20 cellular contexts compared by ENCODE assay signal in the genomic region with DNA sequence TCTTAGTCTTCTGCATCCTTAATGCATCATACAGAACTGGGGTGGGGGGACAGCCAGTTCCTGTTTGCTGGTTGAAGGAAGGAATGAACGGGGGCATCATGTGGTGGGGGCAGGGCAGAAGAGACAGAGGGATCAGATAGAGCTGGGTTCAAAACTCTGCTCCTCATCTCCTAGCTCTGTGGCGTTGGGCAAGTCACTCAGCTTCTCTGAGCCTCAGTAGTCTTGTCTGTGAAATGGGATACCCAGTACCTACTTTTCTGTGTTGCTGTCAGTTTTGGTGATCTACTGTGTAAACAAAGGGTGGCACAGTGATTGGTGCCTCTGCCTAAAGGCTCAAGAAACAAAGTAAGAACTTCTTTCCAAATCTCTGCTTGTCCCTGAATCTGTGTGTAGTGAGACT. TPM values are rescaled to one million over a fixed set of nuclear protein-coding genes. Genes with fewer than 3 reads are reported as not detected.
DNase-seq lines count a peak whose midpoint lies in the region; ATAC-seq and TF ChIP-seq lines count a peak whose summit lies in the region.
"Had no signal": no experiment of that assay in that cellular context is flagged by ENCODE, and none has a peak within 500 bp of the region (broad histone marks: within the 10 kb centered on the region; RNA-seq: fewer than 3 reads in every experiment).

No MANE protein-coding gene starts in this region.

- peaks cover 21 to 76% (median 60%) of the 10 kb centered on the region in 4 donors for H3K4me1 ChIP-seq in liver (ENCODE audit: control insufficient read depth in 4 of 4, insufficient read depth in 4 of 4, low read length in 3 of 4)
- H3K4me1 ChIP-seq: BLaER1 had no signal

- peaks cover 7% of the 10 kb centered on the region for H3K4me1 Mint-ChIP-seq in endothelial cell (ENCODE audit: unreplicated experiment)
- no peaks in the 10 kb centered on the region for H3K4me1 Mint-ChIP-seq in stimulated activated naive B cell treated with anti-CD40 and anti-IgM and Interleukin-4, amounts not matched to agents 10 μg/mL and 1 μg/mL and 100 μg/mL, for 72 hours
- peaks cover 3% of the 10 kb centered on the region for H3K4me1 Mint-ChIP-seq in activated CD8-positive, alpha-beta T cell treated with anti-CD3 and anti-CD28 coated beads, Interleukin-2, amount 10 ng/mL, durations not matched to agents 7 days and 5 days (ENCODE audit: low read depth)
- peaks cover 3% of the 10 kb centered on the region for H3K4me1 Mint-ChIP-seq in CD14-positive monocyte
- H3K4me1 Mint-ChIP-seq: CD4-positive, CD25-positive, alpha-beta regulatory T cell had no signal

- H3K27ac ChIP-seq in WERI-Rb-1: peak overlapping the region; percentile 70
- H3K27ac ChIP-seq in liver (ENCODE audit: low read depth in 1 of 2, low read length in 2 of 2): peak overlapping the region; percentile 65 to 79
- H3K27ac ChIP-seq: BLaER1, KMS-11 had no signal

- no peaks in the 10 kb centered on the region for H3K9me3 ChIP-seq in WERI-Rb-1 (ENCODE audit: severe bottlenecking)
- H3K9me3 ChIP-seq in liver (ENCODE audit: control insufficient read depth in 4 of 4, low read length in 3 of 4): peaks cover 0 to 3% (median 0%) of the 10 kb centered on the region in 4 donors

- H3K36me3 ChIP-seq in WERI-Rb-1: no peaks in the 10 kb centered on the region
- H3K36me3 ChIP-seq in liver (ENCODE audit: control insufficient read depth in 4 of 4, insufficient read depth in 3 of 4, low read depth in 1 of 4, low read length in 3 of 4): no peaks in the 10 kb centered on the region
- H3K36me3 ChIP-seq: BLaER1 had no signal

- H3K9ac ChIP-seq in liver (ENCODE audit: low read depth in 1 of 2, low read length in 2 of 2): no peak overlapping the region
- H3K9ac ChIP-seq: BLaER1, KMS-11 had no signal

- ATAC-seq in stimulated activated naive B cell treated with anti-CD40 and anti-IgM and Interleukin-4, amounts not matched to agents 10 μg/mL and 1 μg/mL and 100 μg/mL, for 72 hours (replicated peaks): no peak
- ATAC-seq in activated CD8-positive, alpha-beta T cell treated with anti-CD3 and anti-CD28 coated beads, Interleukin-2, amount 10 ng/mL, durations not matched to agents 7 days and 5 days: no peak
- ATAC-seq in HG03565 (IDR thresholded peaks at IDR 0.05; ENCODE audit: unreplicated experiment): no peak

- intact Hi-C loops in CD14-positive monocyte (cut with micrococcal nuclease): no loop called here

- CTCF ChIA-PET in activated CD8-positive, alpha-beta T cell treated with anti-CD3 and anti-CD28 coated beads, Interleukin-2, amount 10 ng/mL, durations not matched to agents 7 days and 5 days (lab: Charles Lee): no interaction called here

- POLR2A ChIA-PET in activated CD8-positive, alpha-beta T cell treated with anti-CD3 and anti-CD28 coated beads, Interleukin-2, amount 10 ng/mL, durations not matched to agents 7 days and 5 days (lab: Charles Lee): no interaction called here

- no peaks in the 10 kb centered on the region for H3K9me3 Mint-ChIP-seq in endothelial cell (ENCODE audit: unreplicated experiment)
- peaks cover 4 to 5% of the 10 kb centered on the region in 2 donors for H3K9me3 Mint-ChIP-seq in stimulated activated naive B cell treated with anti-CD40 and anti-IgM and Interleukin-4, amounts not matched to agents 10 μg/mL and 1 μg/mL and 100 μg/mL, for 72 hours
- peaks cover 8% of the 10 kb centered on the region for H3K9me3 Mint-ChIP-seq in activated CD8-positive, alpha-beta T cell treated with anti-CD3 and anti-CD28 coated beads, Interleukin-2, amount 10 ng/mL, durations not matched to agents 7 days and 5 days (ENCODE audit: insufficient read depth)
- H3K9me3 Mint-ChIP-seq in CD14-positive monocyte: peaks cover 6 to 16% (median 9%) of the 10 kb centered on the region in 7 donors
- H3K9me3 Mint-ChIP-seq: HFFc6 had no signal

- H3K4me3 Mint-ChIP-seq in endothelial cell (ENCODE audit: unreplicated experiment): peak overlapping the region; percentile 25
- H3K4me3 Mint-ChIP-seq in stimulated activated naive B cell treated with anti-CD40 and anti-IgM and Interleukin-4, amounts not matched to agents 10 μg/mL and 1 μg/mL and 100 μg/mL, for 72 hours: no peak overlapping the region
- H3K4me3 Mint-ChIP-seq in activated CD8-positive, alpha-beta T cell treated with anti-CD3 and anti-CD28 coated beads, Interleukin-2, amount 10 ng/mL, durations not matched to agents 7 days and 5 days: no peak overlapping the region
- H3K4me3 Mint-ChIP-seq in CD14-positive monocyte: no peak overlapping the region
- H3K4me3 Mint-ChIP-seq: CD4-positive, CD25-positive, alpha-beta regulatory T cell; HFFc6; IgD-negative memory B cell had no signal

- TF ChIP-seq CTCF in WERI-Rb-1 (IDR thresholded peaks at IDR 0.05; ENCODE audit: low read depth, low read length) (no peak), endothelial cell (IDR thresholded peaks at IDR 0.05; ENCODE audit: unreplicated experiment) (no peak), liver (IDR thresholded peaks at IDR 0.05; ENCODE audit: low read depth, low read length, missing input control) (no peak), CD14-positive monocyte (IDR thresholded peaks at IDR 0.05) (no peak)

- WGBS in liver: 70% methylated on average over 2 of the region's 2 CpGs

- no peak for TF ChIP-seq RAD21 in liver (IDR thresholded peaks at IDR 0.05)

- no peak overlapping the region for H3K27ac Mint-ChIP-seq in endothelial cell (ENCODE audit: unreplicated experiment)
- peak overlapping the region; percentile 2 for H3K27ac Mint-ChIP-seq in stimulated activated naive B cell treated with anti-CD40 and anti-IgM and Interleukin-4, amounts not matched to agents 10 μg/mL and 1 μg/mL and 100 μg/mL, for 72 hours
- H3K27ac Mint-ChIP-seq in activated CD8-positive, alpha-beta T cell treated with anti-CD3 and anti-CD28 coated beads, Interleukin-2, amount 10 ng/mL, durations not matched to agents 7 days and 5 days: no peak overlapping the region
- no peak overlapping the region for H3K27ac Mint-ChIP-seq in CD14-positive monocyte
- H3K27ac Mint-ChIP-seq: CD4-positive, CD25-positive, alpha-beta regulatory T cell; HFFc6; IgD-negative memory B cell had no signal

- no peaks in the 10 kb centered on the region for H3K27me3 ChIP-seq in WERI-Rb-1 (ENCODE audit: insufficient read depth, low read depth, severe bottlenecking)
- no peaks in the 10 kb centered on the region for H3K27me3 ChIP-seq in liver (ENCODE audit: control insufficient read depth in 4 of 4, insufficient read depth in 4 of 4, low read length in 3 of 4)
- H3K27me3 ChIP-seq: BLaER1 had no signal

- no peak overlapping the region for H3K4me3 ChIP-seq in WERI-Rb-1 (ENCODE audit: low read depth, low read length)
- no peak overlapping the region for H3K4me3 ChIP-seq in liver (ENCODE audit: low read depth in 1 of 3, low read length in 3 of 3)
- H3K4me3 ChIP-seq: BLaER1 had no signal

- H3K36me3 Mint-ChIP-seq in endothelial cell (ENCODE audit: low read depth, unreplicated experiment) (no peaks in the 10 kb centered on the region), CD14-positive monocyte (no peaks in the 10 kb centered on the region)
- H3K36me3 Mint-ChIP-seq in stimulated activated naive B cell treated with anti-CD40 and anti-IgM and Interleukin-4, amounts not matched to agents 10 μg/mL and 1 μg/mL and 100 μg/mL, for 72 hours: peaks cover 3% of the 10 kb centered on the region in 2 donors
- peaks cover 3% of the 10 kb centered on the region for H3K36me3 Mint-ChIP-seq in activated CD8-positive, alpha-beta T cell treated with anti-CD3 and anti-CD28 coated beads, Interleukin-2, amount 10 ng/mL, durations not matched to agents 7 days and 5 days (ENCODE audit: low read depth)
- H3K36me3 Mint-ChIP-seq: CD4-positive, CD25-positive, alpha-beta regulatory T cell; IgD-negative memory B cell had no signal

- peaks cover 5% of the 10 kb centered on the region for H3K27me3 Mint-ChIP-seq in endothelial cell (ENCODE audit: unreplicated experiment)
- peaks cover 47 to 54% of the 10 kb centered on the region in 2 donors for H3K27me3 Mint-ChIP-seq in stimulated activated naive B cell treated with anti-CD40 and anti-IgM and Interleukin-4, amounts not matched to agents 10 μg/mL and 1 μg/mL and 100 μg/mL, for 72 hours
- peaks cover 20% of the 10 kb centered on the region for H3K27me3 Mint-ChIP-seq in activated CD8-positive, alpha-beta T cell treated with anti-CD3 and anti-CD28 coated beads, Interleukin-2, amount 10 ng/mL, durations not matched to agents 7 days and 5 days (ENCODE audit: low read depth)
- H3K27me3 Mint-ChIP-seq in CD14-positive monocyte (ENCODE audit: low read depth in 3 of 3): peaks cover 10 to 24% (median 11%) of the 10 kb centered on the region in 3 donors

- DNase-seq in WERI-Rb-1 (no peak), endothelial cell (ENCODE audit: low spot score) (no peak), CD14-positive monocyte (ENCODE audit: low spot score) (no peak), NCI-H2029 (lab: John Stamatoyannopoulos, UW) (no peak)
- no peak for DNase-seq in stimulated activated naive B cell treated with anti-CD40 and anti-IgM and Interleukin-4, amounts not matched to agents 10 μg/mL and 1 μg/mL and 100 μg/mL, for 72 hours
- DNase-seq in activated CD8-positive, alpha-beta T cell treated with anti-CD3 and anti-CD28 coated beads, Interleukin-2, amount 10 ng/mL, durations not matched to agents 7 days and 5 days: no peak
- DNase-seq: AML-193; Calu3; CD4-positive, CD25-positive, alpha-beta regulatory T cell; DMS 273 treated with DMSO at 0.1 percent for 48 hours; HCEC 1CT; HFFc6 had no signal

TF ChIP-seq in liver, 16 proteins besides CTCF, POLR2A, EP300 and RAD21:
- TF ChIP-seq MAX (IDR thresholded peaks at IDR 0.05) (peak; percentile 1), RXRA (IDR thresholded peaks at IDR 0.05) (no peak)

RNA-seq across cellular contexts. Expression of gene RHCG, which starts 36.3 kb away (rescaled TPM):
- total RNA-seq in endothelial cell (ENCODE audit: unreplicated experiment) (not detected), liver (under 1 TPM; 0.08 to 0.19 TPM)
- polyA plus RNA-seq in liver (under 1 TPM; 0.14 to 0.15 TPM), CD14-positive monocyte (not detected)
- not detected for total RNA-seq in activated CD8-positive, alpha-beta T cell treated with anti-CD3 and anti-CD28 coated beads, Interleukin-2, amount 10 ng/mL, durations not matched to agents 7 days and 5 days
- total RNA-seq: CD4-positive, CD25-positive, alpha-beta regulatory T cell; Daoy; H4; HFFc6; HT-29 had no signal
- polyA plus RNA-seq: CD4-positive, CD25-positive, alpha-beta regulatory T cell; IgD-negative memory B cell had no signal
